In the genomic region with DNA sequence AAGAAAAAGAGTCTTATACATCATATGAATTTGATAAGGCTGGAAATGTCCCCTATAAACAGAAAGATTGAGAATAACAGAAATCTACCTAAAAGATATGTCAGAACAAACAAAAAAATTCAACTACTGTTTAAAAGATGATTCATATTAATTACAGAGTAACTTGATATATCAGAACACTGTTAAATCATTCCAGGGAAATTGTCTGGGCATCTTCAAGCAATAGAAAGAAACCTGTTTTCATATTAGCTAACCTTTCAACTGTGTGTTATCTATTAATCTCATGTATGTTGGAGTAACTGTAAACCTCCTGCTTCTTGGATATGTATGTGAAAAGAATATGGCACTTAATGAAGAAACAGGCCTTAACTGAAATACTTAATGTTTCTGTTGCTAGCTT, we compare ENCODE assay signal across 34 cellular contexts.
"Had no signal": no experiment of that assay in that cellular context is flagged by ENCODE, and none has a peak within 500 bp of the region (broad histone marks: within the 10 kb centered on the region; RNA-seq: fewer than 3 reads in every experiment).

No MANE protein-coding gene starts in this region.

- H3K27ac Mint-ChIP-seq: activated CD4-positive, alpha-beta T cell treated with anti-CD3 and anti-CD28 coated beads, Interleukin-2, amount 10 ng/mL, durations not matched to agents 24 days and 14 days; activated CD8-positive, alpha-beta T cell treated with anti-CD3 and anti-CD28 coated beads for 36 hours; activated naive CD8-positive, alpha-beta T cell treated with anti-CD3 and anti-CD28 coated beads for 36 hours; activated T-cell treated with anti-CD3 and anti-CD28 coated beads, Interleukin-2, amount 50 U/mL, for 72 hours; activated T-helper 17 cell treated with anti-CD3 and anti-CD28 coated beads, Interleukin-2, amount 50 U/mL, for 72 hours had no signal

- H3K27me3 Mint-ChIP-seq: activated CD4-positive, alpha-beta T cell treated with anti-CD3 and anti-CD28 coated beads, Interleukin-2, amount 10 ng/mL, durations not matched to agents 24 days and 14 days; activated CD8-positive, alpha-beta T cell treated with anti-CD3 and anti-CD28 coated beads for 36 hours; activated naive CD8-positive, alpha-beta T cell treated with anti-CD3 and anti-CD28 coated beads for 36 hours; activated T-helper 17 cell treated with anti-CD3 and anti-CD28 coated beads, Interleukin-2, amount 50 U/mL, for 72 hours had no signal

- H3K4me3 ChIP-seq: ascending aorta, Peyer's patch, SJSA1 had no signal

- H3K36me3 ChIP-seq: ascending aorta, Peyer's patch, SJSA1 had no signal

- ATAC-seq: activated CD8-positive, alpha-beta T cell treated with anti-CD3 and anti-CD28 coated beads for 36 hours; activated T-cell treated with anti-CD3 and anti-CD28 coated beads, Interleukin-2, amount 50 U/mL, for 72 hours; activated T-helper 17 cell treated with anti-CD3 and anti-CD28 coated beads, Interleukin-2, amount 50 U/mL, for 72 hours had no signal

- H3K9me3 ChIP-seq: SJSA1 had no signal

- H3K27ac ChIP-seq: ascending aorta, Peyer's patch, SJSA1 had no signal

- DNase-seq: activated CD4-positive, alpha-beta T cell treated with anti-CD3 and anti-CD28 coated beads, Interleukin-2, amount 10 ng/mL, durations not matched to agents 24 days and 14 days; activated CD4-positive, alpha-beta T cell treated with anti-CD3 and anti-CD28 coated beads, Interleukin-2, amount 50 U/mL, for 4 hours; activated CD8-positive, alpha-beta T cell treated with anti-CD3 and anti-CD28 coated beads for 36 hours; activated effector memory CD4-positive, alpha-beta T cell treated with anti-CD3 and anti-CD28 coated beads, Interleukin-2, amount 50 U/mL, for 16 hours; activated naive CD4-positive, alpha-beta T cell; activated naive CD4-positive, alpha-beta T cell treated with anti-CD3 and anti-CD28 coated beads, Interleukin-2, amount 50 U/mL, for 16 hours; activated naive CD8-positive, alpha-beta T cell treated with anti-CD3 and anti-CD28 coated beads for 36 hours; activated T-cell treated with anti-CD3 and anti-CD28 coated beads, Interleukin-2, amount 50 U/mL, for 1 hour; activated T-cell treated with anti-CD3 and anti-CD28 coated beads, Interleukin-2, amount 50 U/mL, for 72 hours; amygdala; Kasumi-1; KG1; MM.1S; MV-4-11; NCI-H1092; NCI-H1436 treated with DMSO at 0.1 percent for 48 hours; NCI-H1694 treated with DMSO at 0.1 percent for 48 hours; NCI-H2029; NCI-H2171 treated with DMSO at 0.1 percent for 48 hours; NCI-H2227 treated with DMSO at 0.1 percent for 48 hours; NCI-H446 treated with DMSO at 0.1 percent for 48 hours; NCI-H524; NCI-H69; NCI-H82; Peyer's patch; RPMI8226; SHP77 treated with DMSO at 0.1 percent for 48 hours; SW 1271; T-helper 1 cell; T-helper 2 cell; T-helper 9 cell had no signal

- H3K4me1 ChIP-seq: ascending aorta, SJSA1 had no signal

- H3K4me1 Mint-ChIP-seq: activated CD4-positive, alpha-beta T cell treated with anti-CD3 and anti-CD28 coated beads, Interleukin-2, amount 10 ng/mL, durations not matched to agents 24 days and 14 days; activated T-helper 17 cell treated with anti-CD3 and anti-CD28 coated beads, Interleukin-2, amount 50 U/mL, for 72 hours had no signal

- H3K27me3 ChIP-seq: ascending aorta, Peyer's patch, SJSA1 had no signal

- H3K4me3 Mint-ChIP-seq: activated CD4-positive, alpha-beta T cell treated with anti-CD3 and anti-CD28 coated beads, Interleukin-2, amount 10 ng/mL, durations not matched to agents 24 days and 14 days; activated CD8-positive, alpha-beta T cell treated with anti-CD3 and anti-CD28 coated beads for 36 hours; activated naive CD8-positive, alpha-beta T cell treated with anti-CD3 and anti-CD28 coated beads for 36 hours; activated T-cell treated with anti-CD3 and anti-CD28 coated beads, Interleukin-2, amount 50 U/mL, for 72 hours; activated T-helper 17 cell treated with anti-CD3 and anti-CD28 coated beads, Interleukin-2, amount 50 U/mL, for 72 hours had no signal
